ENCODE assay signal across 18 cellular contexts in the genomic region with DNA sequence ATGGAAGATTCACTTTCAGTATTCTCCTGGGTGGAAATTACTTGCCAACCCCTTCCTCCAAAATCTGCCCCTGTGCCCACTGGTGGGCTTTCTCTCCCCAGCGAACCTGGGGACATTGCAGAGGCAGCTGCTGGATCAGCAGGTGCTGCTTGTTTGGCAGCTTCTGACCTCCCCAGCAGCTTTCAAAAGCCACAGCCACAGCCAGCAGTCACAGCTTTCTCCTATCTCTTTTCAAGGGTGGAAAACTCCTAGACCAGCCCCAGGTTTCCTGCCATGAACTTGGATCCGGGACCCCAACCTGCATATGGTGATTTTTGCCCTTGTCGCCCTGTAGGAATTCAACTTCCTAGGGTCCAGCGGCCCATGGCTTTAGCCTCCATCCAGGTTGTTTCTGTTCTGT.
"Had no signal": no experiment of that assay in that cellular context is flagged by ENCODE, and none has a peak within 500 bp of the region (broad histone marks: within the 10 kb centered on the region; RNA-seq: fewer than 3 reads in every experiment).

No MANE protein-coding gene starts in this region.

- H3K79me2 ChIP-seq: hepatocyte, parathyroid adenoma had no signal

- H3K9ac ChIP-seq: parathyroid adenoma had no signal

- H3K27ac ChIP-seq: coronary artery, hepatocyte, parathyroid adenoma, psoas muscle, right lobe of liver, spleen, tibial artery, upper lobe of left lung, uterus had no signal

- DNase-seq: effector CD4-positive, alpha-beta T cell; foreskin melanocyte; head of caudate nucleus; kidney glomerular epithelial cell; mammary epithelial cell; psoas muscle; retina; right lobe of liver; spleen; stimulated activated CD4-positive, alpha-beta T cell treated with anti-CD3 and anti-CD28 coated beads, Interleukin-15, amount 100 ng/mL, for 24 hours; stimulated activated CD4-positive, alpha-beta T cell treated with anti-CD3 and anti-CD28 coated beads, Interleukin-1b, Interleukin-23, amount 100 ng/mL, for 48 hours; stimulated activated CD4-positive, alpha-beta T cell treated with anti-CD3 and anti-CD28 coated beads, Interleukin-4, amount 100 ng/mL, for 24 hours; tibial artery; upper lobe of left lung; uterus had no signal

- H3K36me3 ChIP-seq: right lobe of liver, spleen, tibial artery, upper lobe of left lung, uterus had no signal

- H3K4me2 ChIP-seq: hepatocyte had no signal

- H2AFZ ChIP-seq: hepatocyte, parathyroid adenoma had no signal

- H3K4me3 ChIP-seq: coronary artery, hepatocyte, psoas muscle, right lobe of liver, spleen, tibial artery, upper lobe of left lung, uterus had no signal

- H3K27me3 ChIP-seq: hepatocyte, right lobe of liver, spleen, tibial artery, upper lobe of left lung, uterus had no signal

- H3K4me1 ChIP-seq: parathyroid adenoma, psoas muscle, right lobe of liver, spleen, tibial artery, upper lobe of left lung, uterus had no signal

- H3K9me3 ChIP-seq: psoas muscle, right lobe of liver, tibial artery, upper lobe of left lung, uterus had no signal
